ENCODE assay signal across 24 cellular contexts in genomic region chr4:124804041-124804440, GRCh38.
A peak's percentile ranks its signal among the peaks of the same experiment; 100 is the strongest.
DNase-seq lines count a peak whose midpoint lies in the region; ATAC-seq and TF ChIP-seq lines count a peak whose summit lies in the region.
"Had no signal": no experiment of that assay in that cellular context is flagged by ENCODE, and none has a peak within 500 bp of the region (broad histone marks: within the 10 kb centered on the region; RNA-seq: fewer than 3 reads in every experiment).

No MANE protein-coding gene starts in this region.

- no peak overlapping the region for H3K27ac Mint-ChIP-seq in CD14-positive monocyte
- H3K27ac Mint-ChIP-seq in CD8-positive, alpha-beta T cell: no peak overlapping the region
- H3K27ac Mint-ChIP-seq: activated naive CD4-positive, alpha-beta T cell treated with anti-CD3 and anti-CD28 coated beads, Interleukin-2, amount 50 U/mL, for 24 hours; B cell; stimulated activated naive B cell treated with anti-CD40 and anti-IgM and Interleukin-4, amounts not matched to agents 10 μg/mL and 1 μg/mL and 100 μg/mL, for 72 hours; T-helper 2 cell treated with Interferon-gamma antibody and Interleukin-4, amounts not matched to agents 5 μg/mL and 100 μg/mL, for 36 hours had no signal

- H3K27me3 Mint-ChIP-seq in CD14-positive monocyte (ENCODE audit: low read depth in 3 of 3): no peaks in the 10 kb centered on the region
- H3K27me3 Mint-ChIP-seq in CD8-positive, alpha-beta T cell (ENCODE audit: low read depth): no peaks in the 10 kb centered on the region
- H3K27me3 Mint-ChIP-seq: activated naive CD4-positive, alpha-beta T cell treated with anti-CD3 and anti-CD28 coated beads, Interleukin-2, amount 50 U/mL, for 24 hours; B cell; stimulated activated naive B cell treated with anti-CD40 and anti-IgM and Interleukin-4, amounts not matched to agents 10 μg/mL and 1 μg/mL and 100 μg/mL, for 72 hours had no signal

- H3K4me1 ChIP-seq in foreskin keratinocyte: no peaks in the 10 kb centered on the region
- no peaks in the 10 kb centered on the region for H3K4me1 ChIP-seq in CD8-positive, alpha-beta T cell (ENCODE audit: insufficient read depth, low read length)
- H3K4me1 ChIP-seq: upper lobe of left lung had no signal

- DNase-seq in foreskin keratinocyte (peak; percentile 44 to 68), CD14-positive monocyte (ENCODE audit: low spot score) (no peak), brain microvascular endothelial cell (no peak), RWPE1 (ENCODE audit: low spot score) (no peak)
- DNase-seq in CD8-positive, alpha-beta T cell: no peak
- DNase-seq: amygdala; DMS 273 treated with DMSO at 0.1 percent for 48 hours; hippocampal formation; left colon; mucosa of descending colon; NCI-H1694; NCI-H446 treated with DMSO at 0.1 percent for 48 hours; ovary; SHP77; stimulated activated CD4-positive, alpha-beta T cell treated with anti-CD3 and anti-CD28 coated beads, Interleukin-15, amount 100 ng/mL, for 24 hours; stimulated activated naive B cell treated with anti-CD40 and anti-IgM and Interleukin-4, amounts not matched to agents 10 μg/mL and 1 μg/mL and 100 μg/mL, for 72 hours; substantia nigra; upper lobe of left lung had no signal

- H3K9me3 Mint-ChIP-seq in CD14-positive monocyte: peaks cover 0 to 10% (median 2%) of the 10 kb centered on the region in 7 donors
- peaks cover 2% of the 10 kb centered on the region for H3K9me3 Mint-ChIP-seq in CD8-positive, alpha-beta T cell
- H3K9me3 Mint-ChIP-seq: activated naive CD4-positive, alpha-beta T cell treated with anti-CD3 and anti-CD28 coated beads, Interleukin-2, amount 50 U/mL, for 24 hours; T-helper 2 cell treated with Interferon-gamma antibody and Interleukin-4, amounts not matched to agents 5 μg/mL and 100 μg/mL, for 36 hours had no signal

- H3K4me3 Mint-ChIP-seq in CD14-positive monocyte: no peak overlapping the region
- no peak overlapping the region for H3K4me3 Mint-ChIP-seq in CD8-positive, alpha-beta T cell
- H3K4me3 Mint-ChIP-seq: activated naive CD4-positive, alpha-beta T cell treated with anti-CD3 and anti-CD28 coated beads, Interleukin-2, amount 50 U/mL, for 24 hours; B cell; stimulated activated naive B cell treated with anti-CD40 and anti-IgM and Interleukin-4, amounts not matched to agents 10 μg/mL and 1 μg/mL and 100 μg/mL, for 72 hours; T-helper 2 cell treated with Interferon-gamma antibody and Interleukin-4, amounts not matched to agents 5 μg/mL and 100 μg/mL, for 36 hours had no signal

- no peaks in the 10 kb centered on the region for H3K36me3 Mint-ChIP-seq in CD14-positive monocyte
- H3K36me3 Mint-ChIP-seq in CD8-positive, alpha-beta T cell: no peaks in the 10 kb centered on the region
- H3K36me3 Mint-ChIP-seq: activated naive CD4-positive, alpha-beta T cell treated with anti-CD3 and anti-CD28 coated beads, Interleukin-2, amount 50 U/mL, for 24 hours; stimulated activated naive B cell treated with anti-CD40 and anti-IgM and Interleukin-4, amounts not matched to agents 10 μg/mL and 1 μg/mL and 100 μg/mL, for 72 hours had no signal

- TF ChIP-seq CTCF in foreskin keratinocyte (conservative IDR thresholded peaks at IDR 0.05): no peak
- no peak for TF ChIP-seq CTCF in CD14-positive monocyte (IDR thresholded peaks at IDR 0.05)
- no peak for TF ChIP-seq CTCF in brain microvascular endothelial cell (IDR thresholded peaks at IDR 0.05; ENCODE audit: low read depth, low read length, missing control alignments)
- no peak for TF ChIP-seq CTCF in RWPE1 (conservative IDR thresholded peaks at IDR 0.05; ENCODE audit: low read depth)
- no peak for TF ChIP-seq CTCF in CD8-positive, alpha-beta T cell (IDR thresholded peaks at IDR 0.05)

- peak; percentile 7 for ATAC-seq in GM18909 (IDR thresholded peaks at IDR 0.05; ENCODE audit: poor library complexity, unreplicated experiment)
- ATAC-seq in GM21619 (IDR thresholded peaks at IDR 0.05; ENCODE audit: unreplicated experiment): peak; percentile 5
- peak; percentile 3 for ATAC-seq in HG03432 (IDR thresholded peaks at IDR 0.05; ENCODE audit: unreplicated experiment)
- ATAC-seq in foreskin keratinocyte: peak; percentile 51
- no peak for ATAC-seq in CD8-positive, alpha-beta T cell
- ATAC-seq: left colon, mucosa of descending colon had no signal

- H3K27me3 ChIP-seq in foreskin keratinocyte (no peaks in the 10 kb centered on the region), brain microvascular endothelial cell (replicated peaks) (no peaks in the 10 kb centered on the region)
- H3K27me3 ChIP-seq in CD8-positive, alpha-beta T cell (ENCODE audit: insufficient read depth, low read length): no peaks in the 10 kb centered on the region
- H3K27me3 ChIP-seq: ovary, upper lobe of left lung had no signal

- POLR2A ChIA-PET in RWPE1 (lab: Yijun Ruan, JAX; ENCODE audit: low non-redundant PET): no interaction called here
- POLR2A ChIA-PET in CD8-positive, alpha-beta T cell (lab: Charles Lee): no interaction called here

- H3K36me3 ChIP-seq in brain microvascular endothelial cell (replicated peaks): no peaks in the 10 kb centered on the region
- no peaks in the 10 kb centered on the region for H3K36me3 ChIP-seq in CD8-positive, alpha-beta T cell (ENCODE audit: insufficient read depth, low read length)
- H3K36me3 ChIP-seq: ovary, upper lobe of left lung had no signal

- H3K27ac ChIP-seq in foreskin keratinocyte (peak overlapping the region; percentile 62), brain microvascular endothelial cell (no peak overlapping the region), RWPE1 (no peak overlapping the region)
- no peak overlapping the region for H3K27ac ChIP-seq in CD8-positive, alpha-beta T cell (ENCODE audit: low read depth, low read length)
- H3K27ac ChIP-seq: ovary, upper lobe of left lung had no signal

- intact Hi-C loops in CD14-positive monocyte (cut with micrococcal nuclease): no loop called here
- intact Hi-C loops in CD8-positive, alpha-beta T cell (cut with DNase I, micrococcal nuclease): no loop called here

- H3K9me3 ChIP-seq in CD8-positive, alpha-beta T cell (ENCODE audit: low read length): no peaks in the 10 kb centered on the region
- H3K9me3 ChIP-seq: mucosa of descending colon, ovary, upper lobe of left lung had no signal

- in situ Hi-C loops in brain microvascular endothelial cell (cut with HindIII; ENCODE audit: low pct_ligation_motif_present, low sequenced_read_pairs): no loop called here

- no peaks in the 10 kb centered on the region for H3K4me1 Mint-ChIP-seq in CD14-positive monocyte
- H3K4me1 Mint-ChIP-seq in CD8-positive, alpha-beta T cell (ENCODE audit: low read depth): no peaks in the 10 kb centered on the region
- H3K4me1 Mint-ChIP-seq: activated naive CD4-positive, alpha-beta T cell treated with anti-CD3 and anti-CD28 coated beads, Interleukin-2, amount 50 U/mL, for 24 hours; B cell; stimulated activated naive B cell treated with anti-CD40 and anti-IgM and Interleukin-4, amounts not matched to agents 10 μg/mL and 1 μg/mL and 100 μg/mL, for 72 hours had no signal

- no peak overlapping the region for H3K4me3 ChIP-seq in brain microvascular endothelial cell (ENCODE audit: low read depth, low read length)
- H3K4me3 ChIP-seq in CD8-positive, alpha-beta T cell (ENCODE audit: low read depth, low read length): no peak overlapping the region
- H3K4me3 ChIP-seq: mucosa of descending colon, ovary, upper lobe of left lung had no signal

- CTCF ChIA-PET in RWPE1 (lab: Yijun Ruan, JAX): no interaction called here
- CTCF ChIA-PET in CD8-positive, alpha-beta T cell (lab: Charles Lee): no interaction called here

Comparison
In these comparisons a context has a peak if more than half of its experiments do, and no peak if none do; other contexts are left out.
1. DNase-seq: peak in foreskin keratinocyte (2 of 2); none in CD14-positive monocyte (single experiment), brain microvascular endothelial cell (single experiment), RWPE1 (single experiment) and CD8-positive, alpha-beta T cell (0 of 7).